1 cellular context compared by ENCODE assay signal in genomic region chr2:201813996-201814845, GRCh38.
TF ChIP-seq lines count a peak whose summit lies in the region.

No MANE protein-coding gene starts in this region.

TF ChIP-seq in SK-N-SH, 30 proteins besides CTCF, POLR2A, EP300 and RAD21:
- peak; percentile 70 for TF ChIP-seq TCF12 (IDR thresholded peaks at IDR 0.05)
- no peak for TF ChIP-seq REST (IDR thresholded peaks at IDR 0.05; ENCODE audit: low read depth, low read length)
- TF ChIP-seq MXI1 (IDR thresholded peaks at IDR 0.05; ENCODE audit: low read depth, low read length): peak; percentile 75; the same call in 1 of the 2 replicates
- TF ChIP-seq YY1 (IDR thresholded peaks at IDR 0.05; ENCODE audit: low read depth): no peak
- no peak for TF ChIP-seq JUND (IDR thresholded peaks at IDR 0.05)
- TF ChIP-seq RCOR1 (IDR thresholded peaks at IDR 0.05; ENCODE audit: low read length): peak; percentile 65; the same call in 1 of the 2 replicates
- 0 out of 2 replicates have a peak, but pooled peaks have one; percentile 50 for TF ChIP-seq MAX (IDR thresholded peaks at IDR 0.05; ENCODE audit: low read depth)
- TF ChIP-seq GATA2 (CRISPR knock-in tag; IDR thresholded peaks at IDR 0.05): no peak
